ENCODE assay signal across 8 cellular contexts in genomic region chr2:74514368-74515270, GRCh38. TPM values are rescaled to one million over a fixed set of nuclear protein-coding genes. Genes with fewer than 3 reads are reported as not detected.
DNase-seq lines count a peak whose midpoint lies in the region; ATAC-seq, FAIRE-seq and TF ChIP-seq lines count a peak whose summit lies in the region.

TLX2 (plus strand) TSS chr2:74514450; CDS start chr2:74514807, 357 bp downstream.

- TF ChIP-seq CTCF in D721Med (IDR thresholded peaks at IDR 0.05; ENCODE audit: insufficient read depth, missing control alignments) (no peak), nephron progenitor cell (IDR thresholded peaks at IDR 0.05) (no peak)

- H3K36me3 ChIP-seq in HUES6 (ENCODE audit: control insufficient read depth, insufficient read depth, low read length), result no peaks in the 10 kb centered on the region

- no peak within 1 kb of the TSS for H3K27ac ChIP-seq in HUES6 (ENCODE audit: low read depth, low read length)

- peak within 1 kb of the TSS; percentile 78 for H3K4me3 Mint-ChIP-seq in activated naive CD8-positive, alpha-beta T cell treated with anti-CD3 and anti-CD28 coated beads, Interleukin-2, amount 10 ng/mL, durations not matched to agents 7 days and 5 days
- peak within 1 kb of the TSS; percentile 51 for H3K4me3 Mint-ChIP-seq in nephron progenitor cell

- H3K27ac Mint-ChIP-seq in activated naive CD8-positive, alpha-beta T cell treated with anti-CD3 and anti-CD28 coated beads, Interleukin-2, amount 10 ng/mL, durations not matched to agents 7 days and 5 days, result peak within 1 kb of the TSS; percentile 62
- no peak within 1 kb of the TSS for H3K27ac Mint-ChIP-seq in nephron progenitor cell

- no peak within 1 kb of the TSS for H3K9ac ChIP-seq in HUES6 (ENCODE audit: low read length)

- DNase-seq in D721Med (ENCODE audit: insufficient read length, low spot score) (peak; percentile 74), nephron progenitor cell (peak; percentile 44), UCSD-AML1 (lab: John Stamatoyannopoulos, UW; ENCODE audit: unreplicated experiment) (no peak), epidermal melanocyte (ENCODE audit: insufficient read length, low spot score) (no peak)
- DNase-seq in activated naive CD8-positive, alpha-beta T cell treated with anti-CD3 and anti-CD28 coated beads, Interleukin-2, amount 10 ng/mL, durations not matched to agents 7 days and 5 days, result peak; percentile 54

- peaks cover 3% of the 10 kb centered on the region; the same call in 1 of the 2 replicates for H3K9me3 ChIP-seq in HUES6 (ENCODE audit: control insufficient read depth, insufficient read depth, low read depth, low read length)

- H3K4me3 ChIP-seq in HUES6 (ENCODE audit: low read depth, low read length), result peak within 1 kb of the TSS; percentile 57

- H3K27me3 ChIP-seq in HUES6 (ENCODE audit: control insufficient read depth, insufficient read depth, low read length), result peaks cover 100% of the 10 kb centered on the region

- peaks cover 5% of the 10 kb centered on the region for H3K36me3 Mint-ChIP-seq in activated naive CD8-positive, alpha-beta T cell treated with anti-CD3 and anti-CD28 coated beads, Interleukin-2, amount 10 ng/mL, durations not matched to agents 7 days and 5 days
- H3K36me3 Mint-ChIP-seq in nephron progenitor cell (ENCODE audit: low read depth), result no peaks in the 10 kb centered on the region

- POLR2A ChIA-PET in activated naive CD8-positive, alpha-beta T cell treated with anti-CD3 and anti-CD28 coated beads, Interleukin-2, amount 10 ng/mL, durations not matched to agents 7 days and 5 days (lab: Charles Lee), result interaction anchor here (1.2 to 2.6 kb wide), 3 partner anchors 11 to 15 kb away, joined by 3 to 10 read pairs (median 3); partner anchors contain the start of genes AUP1, HTRA2 and LBX2

- peaks cover 75% of the 10 kb centered on the region for H3K27me3 Mint-ChIP-seq in activated naive CD8-positive, alpha-beta T cell treated with anti-CD3 and anti-CD28 coated beads, Interleukin-2, amount 10 ng/mL, durations not matched to agents 7 days and 5 days
- H3K27me3 Mint-ChIP-seq in nephron progenitor cell (ENCODE audit: low read depth, poor library complexity), result peaks cover 100% of the 10 kb centered on the region

- peaks cover 1% of the 10 kb centered on the region for H3K9me3 Mint-ChIP-seq in activated naive CD8-positive, alpha-beta T cell treated with anti-CD3 and anti-CD28 coated beads, Interleukin-2, amount 10 ng/mL, durations not matched to agents 7 days and 5 days
- H3K9me3 Mint-ChIP-seq in nephron progenitor cell, result peaks cover 14% of the 10 kb centered on the region

- no peak for FAIRE-seq in D721Med (lab: Jason Lieb, UNC)

- peak; percentile 16 for ATAC-seq in activated naive CD8-positive, alpha-beta T cell treated with anti-CD3 and anti-CD28 coated beads, Interleukin-2, amount 10 ng/mL, durations not matched to agents 7 days and 5 days (ENCODE audit: low read depth)
- ATAC-seq in GM19467 (IDR thresholded peaks at IDR 0.05; ENCODE audit: unreplicated experiment), result no peak
- no peak for ATAC-seq in GM18520 (IDR thresholded peaks at IDR 0.05; ENCODE audit: unreplicated experiment)

- H3K4me1 ChIP-seq in HUES6 (ENCODE audit: control insufficient read depth, insufficient read depth, low read length), result peaks cover 20% of the 10 kb centered on the region

- H3K4me1 Mint-ChIP-seq in activated naive CD8-positive, alpha-beta T cell treated with anti-CD3 and anti-CD28 coated beads, Interleukin-2, amount 10 ng/mL, durations not matched to agents 7 days and 5 days, result peaks cover 20% of the 10 kb centered on the region
- peaks cover 15% of the 10 kb centered on the region for H3K4me1 Mint-ChIP-seq in nephron progenitor cell

RNA-seq across cellular contexts. Expression of gene TLX2, which starts in this region (rescaled TPM):
- under 1 TPM; 0.69 to 0.88 TPM for total RNA-seq in activated naive CD8-positive, alpha-beta T cell treated with anti-CD3 and anti-CD28 coated beads, Interleukin-2, amount 10 ng/mL, durations not matched to agents 7 days and 5 days

Comparison
In these comparisons a context has a peak if more than half of its experiments do, and no peak if none do; other contexts are left out.
1. Peak in DNase-seq and ATAC-seq in activated naive CD8-positive, alpha-beta T cell treated with anti-CD3 and anti-CD28 coated beads, Interleukin-2, amount 10 ng/mL, durations not matched to agents 7 days and 5 days; RNA of the gene not detected or under 1 TPM.
2. DNase-seq: peak in D721Med (single experiment) and nephron progenitor cell (single experiment); none in UCSD-AML1 (single experiment) and epidermal melanocyte (single experiment).